ENCODE assay signal across 8 cellular contexts in the genomic region with DNA sequence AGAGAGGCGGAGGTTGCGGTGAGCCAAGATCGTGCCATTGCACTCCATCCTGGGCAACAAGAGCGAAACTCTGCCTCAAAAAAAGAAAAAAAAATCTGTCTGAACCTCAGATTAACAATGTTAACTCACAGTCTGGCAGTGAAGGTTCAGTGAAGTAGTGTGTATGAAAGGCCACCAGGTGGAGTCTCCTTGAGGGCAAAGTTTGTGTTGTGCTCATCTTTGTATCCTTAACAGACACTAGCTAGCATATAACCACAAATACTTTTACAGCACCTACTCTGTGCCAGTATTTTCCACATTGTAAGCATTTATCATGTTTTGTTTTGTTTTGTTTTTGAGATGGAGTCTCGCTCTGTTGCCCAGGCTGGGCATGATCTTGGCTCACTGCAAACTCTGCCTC. TPM values are rescaled to one million over a fixed set of nuclear protein-coding genes. Genes with fewer than 3 reads are reported as not detected.
A peak's percentile ranks its signal among the peaks of the same experiment; 100 is the strongest.
DNase-seq lines count a peak whose midpoint lies in the region; ATAC-seq and TF ChIP-seq lines count a peak whose summit lies in the region.

No MANE protein-coding gene starts in this region.

- H3K4me1 Mint-ChIP-seq in Calu3 (ENCODE audit: low read depth, unreplicated experiment), result no peaks in the 10 kb centered on the region
- peaks cover 19% of the 10 kb centered on the region for H3K4me1 Mint-ChIP-seq in WTC11
- H3K4me1 Mint-ChIP-seq in memory B cell, result no peaks in the 10 kb centered on the region
- peaks cover 0 to 4% (median 0%) of the 10 kb centered on the region in 3 donors for H3K4me1 Mint-ChIP-seq in T-cell

- H3K27me3 Mint-ChIP-seq in Calu3 (ENCODE audit: unreplicated experiment) (no peaks in the 10 kb centered on the region), WTC11 (ENCODE audit: low read depth) (peaks cover 60% of the 10 kb centered on the region), memory B cell (peaks cover 9% of the 10 kb centered on the region), T-cell (peaks cover 0 to 17% of the 10 kb centered on the region in 2 donors)

- H3K27ac ChIP-seq in substantia nigra (ENCODE audit: low read depth, low read length, poor library complexity, severe bottlenecking), result no peak overlapping the region

- CTCF ChIA-PET in Calu3 (lab: Charles Lee) (interaction anchor here (0.8 to 2.2 kb wide), 4 partner anchors 11 to 37 kb away, joined by 3 to 6 read pairs (median 5); no protein-coding TSS in a partner anchor), WTC11 (lab: Charles Lee) (interaction anchor here (0.6 to 2.9 kb wide), 22 partner anchors 9 to 159 kb away, joined by 3 to 40 read pairs (median 5); a partner anchor contains a TSS), T-cell (lab: Charles Lee) (interaction anchor here (0.6 to 1.5 kb wide), 4 partner anchors 17 to 590 kb away, joined by 3 to 4 read pairs (median 3); no protein-coding TSS in a partner anchor)

- TF ChIP-seq CTCF in Calu3 (IDR thresholded peaks at IDR 0.05; ENCODE audit: unreplicated experiment) (peak; percentile 19), WTC11 (IDR thresholded peaks at IDR 0.05) (peak; percentile 40; the same call in 1 of the 2 replicates)

- BruUV-seq in Calu3 (replicated peaks; lab: Mats Ljungman, UMichigan), result no TSS peak

- intact Hi-C loops in Calu3 (cut with micrococcal nuclease; ENCODE audit: unreplicated experiment), result loop anchor here (1.0 kb wide), 1 partner anchor 14 kb away; no protein-coding TSS in a partner anchor

- POLR2A ChIA-PET in WTC11 (lab: Charles Lee) (no interaction called here), T-cell (lab: Charles Lee) (interaction anchor here in 1 of 2 donors (0.7 kb wide), 1 partner anchor 599 kb away, joined by 4 read pairs; no protein-coding TSS in a partner anchor)

- DNase-seq in Calu3 (peak; percentile 8), HK-2 (ENCODE audit: unreplicated experiment) (peak; percentile 18), WTC11 (ENCODE audit: low spot score) (no peak), memory B cell (ENCODE audit: low spot score in 2 of 2) (no peak), HPDE6-E6E7 (ENCODE audit: extremely low spot score) (no peak), substantia nigra (lab: John Stamatoyannopoulos, UW) (no peak), T-cell (no peak)

- H3K36me3 Mint-ChIP-seq in Calu3 (ENCODE audit: insufficient read depth, unreplicated experiment) (no peaks in the 10 kb centered on the region), WTC11 (no peaks in the 10 kb centered on the region), memory B cell (no peaks in the 10 kb centered on the region), T-cell (no peaks in the 10 kb centered on the region)

- H3K9me3 Mint-ChIP-seq in Calu3 (ENCODE audit: low read depth, unreplicated experiment) (no peaks in the 10 kb centered on the region), WTC11 (no peaks in the 10 kb centered on the region), memory B cell (no peaks in the 10 kb centered on the region), T-cell (no peaks in the 10 kb centered on the region)

- H3K27ac Mint-ChIP-seq in Calu3 (ENCODE audit: unreplicated experiment) (no peak overlapping the region), WTC11 (no peak overlapping the region), memory B cell (no peak overlapping the region), T-cell (no peak overlapping the region)

- ATAC-seq in GM18870 (IDR thresholded peaks at IDR 0.05; ENCODE audit: unreplicated experiment) (peak; percentile 61), WTC11 (peak; percentile 88), memory B cell (ENCODE audit: low read depth) (peak; percentile 57), T-cell (replicated peaks in 1 of 4) (no peak)

- H3K4me3 Mint-ChIP-seq in Calu3 (ENCODE audit: low read depth, unreplicated experiment) (no peak overlapping the region), WTC11 (no peak overlapping the region), memory B cell (no peak overlapping the region), T-cell (no peak overlapping the region)

TF ChIP-seq in WTC11, 78 proteins besides CTCF, POLR2A, EP300 and RAD21:
- TF ChIP-seq FOXK1 (CRISPR knock-in tag; IDR thresholded peaks at IDR 0.05), result no peak
- TF ChIP-seq, protein P1, sequence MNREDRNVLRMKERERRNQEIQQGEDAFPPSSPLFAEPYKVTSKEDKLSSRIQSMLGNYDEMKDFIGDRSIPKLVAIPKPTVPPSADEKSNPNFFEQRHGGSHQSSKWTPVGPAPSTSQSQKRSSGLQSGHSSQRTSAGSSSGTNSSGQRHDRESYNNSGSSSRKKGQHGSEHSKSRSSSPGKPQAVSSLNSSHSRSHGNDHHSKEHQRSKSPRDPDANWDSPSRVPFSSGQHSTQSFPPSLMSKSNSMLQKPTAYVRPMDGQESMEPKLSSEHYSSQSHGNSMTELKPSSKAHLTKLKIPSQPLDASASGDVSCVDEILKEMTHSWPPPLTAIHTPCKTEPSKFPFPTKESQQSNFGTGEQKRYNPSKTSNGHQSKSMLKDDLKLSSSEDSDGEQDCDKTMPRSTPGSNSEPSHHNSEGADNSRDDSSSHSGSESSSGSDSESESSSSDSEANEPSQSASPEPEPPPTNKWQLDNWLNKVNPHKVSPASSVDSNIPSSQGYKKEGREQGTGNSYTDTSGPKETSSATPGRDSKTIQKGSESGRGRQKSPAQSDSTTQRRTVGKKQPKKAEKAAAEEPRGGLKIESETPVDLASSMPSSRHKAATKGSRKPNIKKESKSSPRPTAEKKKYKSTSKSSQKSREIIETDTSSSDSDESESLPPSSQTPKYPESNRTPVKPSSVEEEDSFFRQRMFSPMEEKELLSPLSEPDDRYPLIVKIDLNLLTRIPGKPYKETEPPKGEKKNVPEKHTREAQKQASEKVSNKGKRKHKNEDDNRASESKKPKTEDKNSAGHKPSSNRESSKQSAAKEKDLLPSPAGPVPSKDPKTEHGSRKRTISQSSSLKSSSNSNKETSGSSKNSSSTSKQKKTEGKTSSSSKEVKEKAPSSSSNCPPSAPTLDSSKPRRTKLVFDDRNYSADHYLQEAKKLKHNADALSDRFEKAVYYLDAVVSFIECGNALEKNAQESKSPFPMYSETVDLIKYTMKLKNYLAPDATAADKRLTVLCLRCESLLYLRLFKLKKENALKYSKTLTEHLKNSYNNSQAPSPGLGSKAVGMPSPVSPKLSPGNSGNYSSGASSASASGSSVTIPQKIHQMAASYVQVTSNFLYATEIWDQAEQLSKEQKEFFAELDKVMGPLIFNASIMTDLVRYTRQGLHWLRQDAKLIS (CRISPR knock-in tag; IDR thresholded peaks at IDR 0.05; ENCODE audit: borderline replicate concordance), result no peak
- no peak for TF ChIP-seq GRHL2 (CRISPR knock-in tag; IDR thresholded peaks at IDR 0.05; ENCODE audit: insufficient replicate concordance, severe bottlenecking)
- no peak for TF ChIP-seq ZNF671 (CRISPR knock-in tag; IDR thresholded peaks at IDR 0.05)
- TF ChIP-seq KAT7 (CRISPR knock-in tag; IDR thresholded peaks at IDR 0.05; ENCODE audit: borderline replicate concordance), result no peak

RNA-seq across cellular contexts. Expression of a gene that starts 46.0 kb away (rescaled TPM):
- total RNA-seq in Calu3 (2022) (31.9 and 33.7 TPM in 2 replicates), WTC11 (2021) (13.6 to 14.9 TPM (median 14.8 TPM) in 3 replicates), T-cell (1 to 10 TPM; 1.9 to 6.2 (median 3.1) TPM)

Comparison
In these comparisons a context has a peak if more than half of its experiments do, and no peak if none do; other contexts are left out.
1. DNase-seq: peak in Calu3 (single experiment) and HK-2 (single experiment); none in WTC11 (single experiment), memory B cell (0 of 2), HPDE6-E6E7 (single experiment), substantia nigra (0 of 49) and T-cell (0 of 34).
2. ATAC-seq: peak in GM18870 (single experiment), WTC11 (single experiment) and memory B cell (single experiment); none in T-cell (0 of 4).